17 cellular contexts compared by ENCODE assay signal in genomic region chr6:88748141-88748540, GRCh38.
"Had no signal": no experiment of that assay in that cellular context is flagged by ENCODE, and none has a peak within 500 bp of the region (broad histone marks: within the 10 kb centered on the region; RNA-seq: fewer than 3 reads in every experiment).

No MANE protein-coding gene starts in this region.

- H3K9me3 ChIP-seq: gastroesophageal sphincter, prostate gland, right atrium auricular region, stomach, vagina had no signal

- H3K4me1 ChIP-seq: gastroesophageal sphincter, prostate gland, right atrium auricular region, stomach, vagina had no signal

- H3K27me3 ChIP-seq: cardiac muscle cell, gastroesophageal sphincter, right atrium auricular region, stomach, vagina had no signal

- H3K27ac ChIP-seq: cardiac muscle cell, epithelial cell of prostate, gastroesophageal sphincter, prostate gland, right atrium auricular region, skin epidermis, stomach, vagina had no signal

- DNase-seq: activated CD4-positive, alpha-beta T cell treated with anti-CD3 and anti-CD28 coated beads, Interleukin-2, amount 50 U/mL, for 1 hour; activated CD4-positive, CD25-positive, alpha-beta regulatory T cell treated with anti-CD3 and anti-CD28 coated beads, Interleukin-2, amount 50 U/mL, for 72 hours; activated CD8-positive, alpha-beta memory T cell treated with anti-CD3 and anti-CD28 coated beads for 24 hours; activated CD8-positive, alpha-beta memory T cell treated with anti-CD3 and anti-CD28 coated beads, Interleukin-2, amount 50 U/mL, for 48 hours; activated effector memory CD4-positive, alpha-beta T cell treated with anti-CD3 and anti-CD28 coated beads, Interleukin-2, amount 50 U/mL, for 16 hours; activated T-cell treated with anti-CD3 and anti-CD28 coated beads, Interleukin-2, amount 50 U/mL, for 48 hours; immature natural killer cell; left ventricle myocardium superior; stomach; trophoblast cell had no signal

- H3K4me3 ChIP-seq: cardiac muscle cell, gastroesophageal sphincter, prostate gland, right atrium auricular region, skin epidermis, stomach, vagina had no signal

- ATAC-seq: gastroesophageal sphincter, left ventricle myocardium superior had no signal
